8 cellular contexts compared by ENCODE assay signal in the genomic region with DNA sequence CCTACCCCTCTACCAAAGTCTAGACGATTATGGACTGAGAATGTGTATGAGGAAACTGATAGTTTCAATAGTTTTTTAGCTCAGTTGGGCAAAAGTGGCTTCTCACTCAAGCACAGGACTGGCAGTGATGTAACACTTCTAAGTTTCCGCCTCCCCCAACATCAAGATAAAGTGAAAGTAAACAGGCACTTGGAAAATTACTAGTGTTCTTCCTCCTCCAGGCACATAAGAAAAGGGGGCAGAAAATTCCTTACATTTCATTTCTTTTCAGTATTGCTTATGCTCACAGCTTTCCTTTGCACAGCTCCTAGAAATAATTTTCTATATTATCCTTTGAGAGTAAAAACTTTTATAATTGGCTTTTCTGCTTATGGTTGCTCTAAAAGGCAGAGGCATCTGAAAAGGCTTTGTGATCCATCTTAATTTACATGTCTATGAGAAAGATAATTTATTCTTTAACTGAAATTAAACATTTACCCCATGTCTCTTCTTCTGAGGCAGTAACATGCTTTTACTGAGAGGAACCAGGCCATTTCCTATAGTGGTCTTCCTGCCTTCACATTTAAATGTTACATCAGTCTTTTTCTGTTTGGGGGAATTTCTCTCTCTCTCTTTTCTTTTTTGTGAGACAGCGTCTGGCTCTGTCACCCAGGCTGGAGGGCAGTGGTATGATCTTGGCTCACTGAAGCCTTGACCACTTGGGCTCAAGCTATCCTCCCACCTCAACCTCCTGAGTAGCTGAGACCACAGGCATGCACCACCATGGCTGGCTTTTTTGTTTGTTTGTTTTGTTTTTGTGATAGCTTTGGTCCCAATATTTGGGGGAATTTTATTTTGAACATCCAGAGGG.
DNase-seq lines count a peak whose midpoint lies in the region; ATAC-seq and TF ChIP-seq lines count a peak whose summit lies in the region.

No MANE protein-coding gene starts in this region.

- peaks cover 12 to 52% (median 22%) of the 10 kb centered on the region in 3 donors for H3K4me1 Mint-ChIP-seq in naive B cell

- peaks cover 0 to under 1% of the 10 kb centered on the region in 2 donors for H3K36me3 Mint-ChIP-seq in naive B cell

- DNase-seq in A172 (ENCODE audit: low spot score) (peak; percentile 84), GM12865 (ENCODE audit: low read depth) (peak; percentile 84), MV-4-11 (lab: John Stamatoyannopoulos, UW) (peak; percentile 88), epithelial cell of prostate (ENCODE audit: low read depth, low spot score) (no peak), naive B cell (peak; percentile 62), T1000 (lab: John Stamatoyannopoulos, UW) (no peak)
- peak; percentile 20 for DNase-seq in activated CD4-positive, alpha-beta T cell treated with anti-CD3 and anti-CD28 coated beads, Interleukin-2, amount 50 U/mL, for 1 hour

- H3K27ac Mint-ChIP-seq in naive B cell = peak overlapping the region; percentile 98 to 99 (median 98)

- peak overlapping the region; percentile 58 for H3K4me3 ChIP-seq in GM12865 (ENCODE audit: low read depth, low read length)

- TF ChIP-seq CTCF in GM12865 (IDR thresholded peaks at IDR 0.05; ENCODE audit: insufficient read depth, low read depth, low read length, missing control alignments) = no peak

- ATAC-seq in HG02623 (IDR thresholded peaks at IDR 0.05; ENCODE audit: unreplicated experiment) (peak; percentile 71), naive B cell (ENCODE audit: low read depth in 2 of 2) (peak; percentile 83 to 84)

- H3K4me3 Mint-ChIP-seq in naive B cell = peak overlapping the region; percentile 65 to 92 (median 84)

- H3K27me3 Mint-ChIP-seq in naive B cell = no peaks in the 10 kb centered on the region

- H3K27ac ChIP-seq in epithelial cell of prostate = peak overlapping the region; percentile 70

- peaks cover 0 to 1% (median 0%) of the 10 kb centered on the region in 7 donors for H3K9me3 Mint-ChIP-seq in naive B cell

Comparison
In these comparisons a context has a peak if more than half of its experiments do, and no peak if none do; other contexts are left out.
1. DNase-seq: peak in A172 (single experiment), GM12865 (single experiment), MV-4-11 (single experiment), activated CD4-positive, alpha-beta T cell treated with anti-CD3 and anti-CD28 coated beads, Interleukin-2, amount 50 U/mL, for 1 hour (single experiment) and naive B cell (single experiment); none in epithelial cell of prostate (single experiment) and T1000 (single experiment).